Comparison of ENCODE assay signal across 9 cellular contexts in the genomic region with DNA sequence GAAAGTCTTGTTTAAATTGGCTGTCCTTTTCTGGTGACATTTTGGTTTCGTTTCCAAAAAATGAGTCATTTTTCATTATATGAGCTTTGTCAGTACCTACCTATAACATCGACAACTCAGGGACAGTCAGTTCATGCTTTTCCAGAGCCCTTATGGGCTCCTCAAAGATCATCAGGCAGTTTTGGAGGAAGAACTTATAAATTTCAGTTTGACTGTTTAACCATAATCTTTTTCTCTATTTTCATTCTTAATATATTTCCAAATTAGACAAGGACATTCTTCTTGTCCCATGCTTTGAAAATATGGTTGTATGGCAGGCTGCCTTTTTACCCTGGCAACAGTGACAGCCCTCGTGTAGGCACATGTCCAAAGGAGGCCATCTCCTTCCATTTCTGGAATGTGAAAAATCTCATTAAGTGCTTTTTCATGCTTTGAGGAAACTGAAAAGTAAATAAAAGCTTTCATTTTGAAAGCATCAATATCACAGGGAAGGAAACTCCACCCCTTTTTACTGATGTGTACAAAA. TPM values are rescaled to one million over a fixed set of nuclear protein-coding genes. Genes with fewer than 3 reads are reported as not detected.
DNase-seq lines count a peak whose midpoint lies in the region; ATAC-seq, FAIRE-seq and TF ChIP-seq lines count a peak whose summit lies in the region.
"Had no signal": no experiment of that assay in that cellular context is flagged by ENCODE, and none has a peak within 500 bp of the region (broad histone marks: within the 10 kb centered on the region; RNA-seq: fewer than 3 reads in every experiment).

No MANE protein-coding gene starts in this region.

- no peaks in the 10 kb centered on the region for H3K9me3 Mint-ChIP-seq in natural killer cell treated with Interleukin-12 subunit alpha and Interleukin-12 subunit beta and Interleukin-15 and Interleukin-18, amount 100 ng/mL, for 72 hours
- no peaks in the 10 kb centered on the region for H3K9me3 Mint-ChIP-seq in natural killer cell
- no peaks in the 10 kb centered on the region for H3K9me3 Mint-ChIP-seq in activated B cell treated with CpG ODN at 0.5 μM for 24 hours

- intact Hi-C loops in natural killer cell (cut with micrococcal nuclease), result no loop called here
- intact Hi-C loops in activated B cell treated with CpG ODN at 0.5 μM for 24 hours (cut with micrococcal nuclease), result loop anchor here (5.0 kb wide), 2 partner anchors 116 to 329 kb away; partner anchors contain the start of gene IWS1

- H3K4me3 Mint-ChIP-seq in natural killer cell treated with Interleukin-12 subunit alpha and Interleukin-12 subunit beta and Interleukin-15 and Interleukin-18, amount 100 ng/mL, for 72 hours, result peak overlapping the region; percentile 73
- no peak overlapping the region for H3K4me3 Mint-ChIP-seq in natural killer cell
- H3K4me3 Mint-ChIP-seq in activated B cell treated with CpG ODN at 0.5 μM for 24 hours, result peak overlapping the region; percentile 65

- no peaks in the 10 kb centered on the region for H3K36me3 Mint-ChIP-seq in natural killer cell treated with Interleukin-12 subunit alpha and Interleukin-12 subunit beta and Interleukin-15 and Interleukin-18, amount 100 ng/mL, for 72 hours
- H3K36me3 Mint-ChIP-seq in natural killer cell, result no peaks in the 10 kb centered on the region
- H3K36me3 Mint-ChIP-seq in activated B cell treated with CpG ODN at 0.5 μM for 24 hours (ENCODE audit: low read depth), result no peaks in the 10 kb centered on the region

- POLR2A ChIA-PET in activated B cell treated with CpG ODN at 0.5 μM for 24 hours (lab: Charles Lee), result interaction anchor here (0.7 to 1.3 kb wide), 4 partner anchors 21 to 305 kb away, joined by 3 to 5 read pairs (median 4); no protein-coding TSS in a partner anchor

- peak in 1 of 2 donors; percentile 45 for ATAC-seq in natural killer cell treated with Interleukin-12 subunit alpha and Interleukin-12 subunit beta and Interleukin-15 and Interleukin-18, amount 100 ng/mL, for 72 hours
- ATAC-seq in natural killer cell (no peak), HG03108 (IDR thresholded peaks at IDR 0.05; ENCODE audit: unreplicated experiment) (peak; percentile 40), activated B cell treated with CpG ODN at 0.5 μM for 24 hours (ENCODE audit: low read depth) (no peak), HG03521 (IDR thresholded peaks at IDR 0.05; ENCODE audit: unreplicated experiment) (no peak)

- no peak for FAIRE-seq in urothelium cell line (lab: Jason Lieb, UNC)

- TF ChIP-seq CTCF in natural killer cell (IDR thresholded peaks at IDR 0.05) (no peak), activated B cell treated with CpG ODN at 0.5 μM for 24 hours (IDR thresholded peaks at IDR 0.05) (no peak)

- peaks cover 13 to 22% of the 10 kb centered on the region in 2 donors for H3K4me1 Mint-ChIP-seq in natural killer cell treated with Interleukin-12 subunit alpha and Interleukin-12 subunit beta and Interleukin-15 and Interleukin-18, amount 100 ng/mL, for 72 hours (ENCODE audit: low read depth in 2 of 2)
- H3K4me1 Mint-ChIP-seq in natural killer cell (peaks cover 3 to 12% of the 10 kb centered on the region in 2 donors), activated B cell treated with CpG ODN at 0.5 μM for 24 hours (peaks cover 50% of the 10 kb centered on the region)

- peak overlapping the region; percentile 61 to 84 for H3K27ac Mint-ChIP-seq in natural killer cell treated with Interleukin-12 subunit alpha and Interleukin-12 subunit beta and Interleukin-15 and Interleukin-18, amount 100 ng/mL, for 72 hours
- H3K27ac Mint-ChIP-seq in natural killer cell, result peak overlapping the region in 1 of 2 donors; percentile 23
- H3K27ac Mint-ChIP-seq in activated B cell treated with CpG ODN at 0.5 μM for 24 hours, result peak overlapping the region; percentile 85

- H3K27me3 Mint-ChIP-seq in natural killer cell treated with Interleukin-12 subunit alpha and Interleukin-12 subunit beta and Interleukin-15 and Interleukin-18, amount 100 ng/mL, for 72 hours, result peaks cover 10 to 15% of the 10 kb centered on the region in 2 donors
- H3K27me3 Mint-ChIP-seq in natural killer cell (ENCODE audit: low read depth in 2 of 2), result peaks cover 9 to 19% of the 10 kb centered on the region in 2 donors
- no peaks in the 10 kb centered on the region for H3K27me3 Mint-ChIP-seq in activated B cell treated with CpG ODN at 0.5 μM for 24 hours

- DNase-seq in natural killer cell treated with Interleukin-12 subunit alpha and Interleukin-12 subunit beta and Interleukin-15 and Interleukin-18, amount 100 ng/mL, for 72 hours (ENCODE audit: low spot score), result peak; percentile 22
- DNase-seq in natural killer cell, result no peak
- DNase-seq in activated B cell treated with CpG ODN at 0.5 μM for 24 hours, result no peak
- DNase-seq in hepatic stellate cell (ENCODE audit: low spot score), result peak; percentile 72
- peak; percentile 61 for DNase-seq in urothelium cell line (ENCODE audit: low spot score)
- DNase-seq in stimulated activated CD4-positive, alpha-beta T cell treated with anti-CD3 and anti-CD28 coated beads, Interleukin-4, amount 100 ng/mL, for 24 hours, result no peak

- CTCF ChIA-PET in activated B cell treated with CpG ODN at 0.5 μM for 24 hours (lab: Charles Lee), result no interaction called here

RNA-seq across cellular contexts. Expression of gene PROC, which starts 7.3 kb away (rescaled TPM):
- not detected for total RNA-seq in natural killer cell treated with Interleukin-12 subunit alpha and Interleukin-12 subunit beta and Interleukin-15 and Interleukin-18, amount 100 ng/mL, for 72 hours
- total RNA-seq in natural killer cell, result not detected
- total RNA-seq in activated B cell treated with CpG ODN at 0.5 μM for 24 hours, result not detected in 2 replicates
- total RNA-seq: subcutaneous adipose tissue had no signal

RNA-seq across cellular contexts. Expression of gene MAP3K2, which starts 23.2 kb away (rescaled TPM):
- total RNA-seq in natural killer cell treated with Interleukin-12 subunit alpha and Interleukin-12 subunit beta and Interleukin-15 and Interleukin-18, amount 100 ng/mL, for 72 hours, result 10 to 100 TPM; 59.0 to 64.6 TPM
- total RNA-seq in natural killer cell (100 to 1,000 TPM in 2 of 3 donors, 10 to 100 TPM in 1; 99.4 to 109 (median 106) TPM), activated B cell treated with CpG ODN at 0.5 μM for 24 hours (63.1 and 77.7 TPM in 2 replicates)

Comparison
In these comparisons a context has a peak if more than half of its experiments do, and no peak if none do; other contexts are left out.
1. DNase-seq: peak in natural killer cell treated with Interleukin-12 subunit alpha and Interleukin-12 subunit beta and Interleukin-15 and Interleukin-18, amount 100 ng/mL, for 72 hours (single experiment), hepatic stellate cell (single experiment) and urothelium cell line (single experiment); none in natural killer cell (single experiment), activated B cell treated with CpG ODN at 0.5 μM for 24 hours (single experiment) and stimulated activated CD4-positive, alpha-beta T cell treated with anti-CD3 and anti-CD28 coated beads, Interleukin-4, amount 100 ng/mL, for 24 hours (single experiment).